8 cellular contexts compared by ENCODE assay signal in genomic region chr15:64046347-64047153, GRCh38. TPM values are rescaled to one million over a fixed set of nuclear protein-coding genes. Genes with fewer than 3 reads are reported as not detected.
DNase-seq lines count a peak whose midpoint lies in the region; ATAC-seq, FAIRE-seq and TF ChIP-seq lines count a peak whose summit lies in the region.

Gene DAPK2, minus strand, starts transcription at chr15:64046485. Its CDS starts 6,224 bp downstream, at chr15:64040261.

- H3K27ac Mint-ChIP-seq in activated CD4-positive, alpha-beta memory T cell treated with anti-CD3 and anti-CD28 coated beads for 36 hours: no peak within 1 kb of the TSS

- peak; percentile 90 to 93 for ATAC-seq in lower lobe of right lung
- no peak for ATAC-seq in HG03196 (IDR thresholded peaks at IDR 0.05; ENCODE audit: unreplicated experiment)

- no peak for FAIRE-seq in H54 (lab: Jason Lieb, UNC)

- TF ChIP-seq POLR2A in H54 (IDR thresholded peaks at IDR 0.05; ENCODE audit: low read depth, low read length): 0 out of 2 replicates have a peak, but pooled peaks have one; percentile 18

- no peaks in the 10 kb centered on the region for H3K36me3 ChIP-seq in lower lobe of right lung

- intact Hi-C loops in activated CD4-positive, alpha-beta memory T cell treated with anti-CD3 and anti-CD28 coated beads for 36 hours (cut with micrococcal nuclease): loop anchor here (1.0 to 10.0 kb wide), 6 partner anchors 37 to 294 kb away; partner anchors contain the start of gene HERC1
- intact Hi-C loops in lower lobe of right lung (cut with DNase I): no loop called here

- no peaks in the 10 kb centered on the region for H3K9me3 ChIP-seq in lower lobe of right lung

- peaks cover 17% of the 10 kb centered on the region for H3K27me3 Mint-ChIP-seq in activated CD4-positive, alpha-beta memory T cell treated with anti-CD3 and anti-CD28 coated beads for 36 hours

- peaks cover 29% of the 10 kb centered on the region for H3K4me1 ChIP-seq in lower lobe of right lung

- H3K4me1 Mint-ChIP-seq in activated CD4-positive, alpha-beta memory T cell treated with anti-CD3 and anti-CD28 coated beads for 36 hours (ENCODE audit: low read depth): peaks cover 4% of the 10 kb centered on the region

- peak within 1 kb of the TSS; percentile 53 for H3K4me3 Mint-ChIP-seq in activated CD4-positive, alpha-beta memory T cell treated with anti-CD3 and anti-CD28 coated beads for 36 hours

- peak within 1 kb of the TSS; percentile 78 for H3K27ac ChIP-seq in lower lobe of right lung

- TF ChIP-seq CTCF in lower lobe of right lung (IDR thresholded peaks at IDR 0.05): peak; percentile 77

- H3K27me3 ChIP-seq in lower lobe of right lung (ENCODE audit: low read depth): peaks cover 12% of the 10 kb centered on the region

- DNase-seq in EH (ENCODE audit: low read depth): peak; percentile 75
- DNase-seq in H54 (ENCODE audit: insufficient read length, low spot score): peak; percentile 70
- DNase-seq in NCI-H510A (lab: John Stamatoyannopoulos, UW): peak; percentile 9
- DNase-seq in activated CD4-positive, alpha-beta memory T cell treated with anti-CD3 and anti-CD28 coated beads for 36 hours: peak; percentile 75
- peak; percentile 83 for DNase-seq in ecto neural progenitor cell (ENCODE audit: low spot score)
- peak; percentile 85 for DNase-seq in lower lobe of right lung
- peak; percentile 52 to 62 for DNase-seq in stimulated activated CD4-positive, alpha-beta T cell treated with anti-CD3 and anti-CD28 coated beads, Interleukin-4, amount 100 ng/mL, for 48 hours (ENCODE audit: low read depth in 2 of 2)

- POLR2A ChIA-PET in activated CD4-positive, alpha-beta memory T cell treated with anti-CD3 and anti-CD28 coated beads for 36 hours (lab: Charles Lee): interaction anchor here (1.3 to 1.9 kb wide), 3 partner anchors 37 to 101 kb away, joined by 4 to 6 read pairs (median 5); no protein-coding TSS in a partner anchor

- no peaks in the 10 kb centered on the region for H3K36me3 Mint-ChIP-seq in activated CD4-positive, alpha-beta memory T cell treated with anti-CD3 and anti-CD28 coated beads for 36 hours

- CTCF ChIA-PET in activated CD4-positive, alpha-beta memory T cell treated with anti-CD3 and anti-CD28 coated beads for 36 hours (lab: Charles Lee): interaction anchor here (0.6 to 10.7 kb wide), 69 partner anchors 9 to 604 kb away, joined by 3 to 160 read pairs (median 4); no protein-coding TSS in a partner anchor

- H3K9me3 Mint-ChIP-seq in activated CD4-positive, alpha-beta memory T cell treated with anti-CD3 and anti-CD28 coated beads for 36 hours: no peaks in the 10 kb centered on the region

- H3K4me3 ChIP-seq in lower lobe of right lung: peak within 1 kb of the TSS; percentile 64

RNA-seq across cellular contexts. Expression of gene DAPK2, which starts in this region (rescaled TPM):
- total RNA-seq in activated CD4-positive, alpha-beta memory T cell treated with anti-CD3 and anti-CD28 coated beads for 36 hours: under 1 TPM; 0.81 to 0.87 TPM
- total RNA-seq in lower lobe of right lung: 56.8 TPM

Comparison
In these comparisons a context has a peak if more than half of its experiments do, and no peak if none do; other contexts are left out.
1. RNA of gene DAPK2 (total RNA-seq): 56.8 TPM in lower lobe of right lung (single experiment); 0.81 to 0.87 TPM in activated CD4-positive, alpha-beta memory T cell treated with anti-CD3 and anti-CD28 coated beads for 36 hours; every median in the first group is over 10 times any median in the second.
2. Peak in DNase-seq in activated CD4-positive, alpha-beta memory T cell treated with anti-CD3 and anti-CD28 coated beads for 36 hours; RNA of the gene not detected or under 1 TPM.
3. DNase-seq: peak in every context shown above with its lines; median percentile 85 in lower lobe of right lung; 83 in ecto neural progenitor cell; 75 in EH; 75 in activated CD4-positive, alpha-beta memory T cell treated with anti-CD3 and anti-CD28 coated beads for 36 hours; 70 in H54; 57 in stimulated activated CD4-positive, alpha-beta T cell treated with anti-CD3 and anti-CD28 coated beads, Interleukin-4, amount 100 ng/mL, for 48 hours; 9 in NCI-H510A.